ENCODE assay signal across 14 cellular contexts in genomic region chr2:189610700-189611099, GRCh38. TPM values are rescaled to one million over a fixed set of nuclear protein-coding genes. Genes with fewer than 3 reads are reported as not detected.
DNase-seq lines count a peak whose midpoint lies in the region; ATAC-seq, FAIRE-seq and TF ChIP-seq lines count a peak whose summit lies in the region.
"Had no signal": no experiment of that assay in that cellular context is flagged by ENCODE, and none has a peak within 500 bp of the region (broad histone marks: within the 10 kb centered on the region; RNA-seq: fewer than 3 reads in every experiment).

No MANE protein-coding gene starts in this region.

- TF ChIP-seq POLR2A in IMR-90 (IDR thresholded peaks at IDR 0.05; ENCODE audit: low read depth, low read length) (no peak), adrenal gland (IDR thresholded peaks at IDR 0.05) (no peak), spleen (IDR thresholded peaks at IDR 0.05) (no peak)

- H3K4me2 ChIP-seq in IMR-90 (ENCODE audit: low read depth, low read length) (no peak overlapping the region), keratinocyte (ENCODE audit: control insufficient read depth, extremely low read depth, insufficient read depth, low read depth, low read length) (no peak overlapping the region)
- H3K4me2 ChIP-seq: BLaER1 treated with 17β-estradiol and CSF1 and Interleukin-3, amounts not matched to agents 10 nM and 100 nM had no signal

- no peak overlapping the region for H4K91ac ChIP-seq in IMR-90 (ENCODE audit: insufficient read depth, low read depth, low read length)

- H3K27ac ChIP-seq in IMR-90 (ENCODE audit: insufficient read depth, low read length) (no peak overlapping the region), adrenal gland (peak overlapping the region in 4 of 5 donors; percentile 10 to 64 (median 43)), keratinocyte (ENCODE audit: control insufficient read depth, insufficient read depth, low read length) (no peak overlapping the region), spleen (peak overlapping the region in 7 of 8 donors; percentile 23 to 80 (median 55))
- H3K27ac ChIP-seq: BLaER1 treated with 17β-estradiol and CSF1 and Interleukin-3, amounts not matched to agents 10 nM and 100 nM; GM23248 had no signal

- no peaks in the 10 kb centered on the region for H3K36me3 ChIP-seq in IMR-90 (ENCODE audit: control insufficient read depth, insufficient read depth, low read length)
- no peaks in the 10 kb centered on the region for H3K36me3 ChIP-seq in adrenal gland (replicated peaks in 1 of 2)
- H3K36me3 ChIP-seq in keratinocyte (ENCODE audit: control insufficient read depth in 2 of 2, extremely low read depth in 1 of 2, insufficient read depth in 2 of 2, low read length in 2 of 2), result no peaks in the 10 kb centered on the region
- no peaks in the 10 kb centered on the region for H3K36me3 ChIP-seq in spleen
- H3K36me3 ChIP-seq: BLaER1 treated with 17β-estradiol and CSF1 and Interleukin-3, amounts not matched to agents 10 nM and 100 nM had no signal

- no peak overlapping the region for H2AK9ac ChIP-seq in IMR-90 (replicated peaks; ENCODE audit: low read depth, low read length, poor library complexity)

- H3K9me3 ChIP-seq in IMR-90 (ENCODE audit: control insufficient read depth, insufficient read depth, low read length) (no peaks in the 10 kb centered on the region), adrenal gland (replicated peaks in 1 of 3) (no peaks in the 10 kb centered on the region), keratinocyte (ENCODE audit: control insufficient read depth, low read depth, low read length) (no peaks in the 10 kb centered on the region), spleen (no peaks in the 10 kb centered on the region)
- H3K9me3 ChIP-seq: BLaER1 treated with 17β-estradiol and CSF1 and Interleukin-3, amounts not matched to agents 10 nM and 100 nM had no signal

- dilution Hi-C loops in IMR-90 (cut with HindIII; ENCODE audit: low sequenced_read_pairs, unreplicated experiment), result no loop called here
- dilution Hi-C loops in keratinocyte (cut with MboI; ENCODE audit: extremely low pct_ligation_motif_present, low sequenced_read_pairs), result no loop called here

- no peak overlapping the region for H3K23ac ChIP-seq in IMR-90 (ENCODE audit: low read depth, low read length)

- H2BK5ac ChIP-seq in IMR-90 (ENCODE audit: low read depth, low read length, poor library complexity, severe bottlenecking), result no peak overlapping the region

- intact Hi-C loops in IMR-90 (cut with micrococcal nuclease) (no loop called here), adrenal gland (cut with DNase I) (no loop called here), spleen (cut with DNase I; ENCODE audit: low total_unique reads) (no loop called here)

- peak overlapping the region; percentile 11; the same call in 1 of the 2 replicates for H2BK20ac ChIP-seq in IMR-90 (ENCODE audit: low read depth, low read length)

- peak overlapping the region; percentile 10; the same call in 1 of the 3 replicates for H2BK15ac ChIP-seq in IMR-90 (ENCODE audit: low read depth, low read length)

- H3K79me1 ChIP-seq in IMR-90 (ENCODE audit: low read depth in 1 of 2, low read length in 2 of 2), result no peaks in the 10 kb centered on the region

- H3K56ac ChIP-seq in IMR-90 (ENCODE audit: extremely low read depth, insufficient read depth, low read length), result no peak overlapping the region

- peak overlapping the region; percentile 8; the same call in 1 of the 2 replicates for H2BK120ac ChIP-seq in IMR-90 (ENCODE audit: low read depth, low read length)

- H3K9ac ChIP-seq in IMR-90 (ENCODE audit: low read depth, low read length) (no peak overlapping the region), keratinocyte (ENCODE audit: control insufficient read depth, extremely low read depth, insufficient read depth, low read length) (no peak overlapping the region)
- H3K9ac ChIP-seq: BLaER1 treated with 17β-estradiol and CSF1 and Interleukin-3, amounts not matched to agents 10 nM and 100 nM; GM23248 had no signal

- no CpG with 5 or more reads among the region's 2 CpGs for WGBS in IMR-90 (ENCODE audit: extremely low coverage in 2 of 2, insufficient read length in 1 of 2), 2 experiments
- 81 to 88% (median 83%) methylated on average over 2 of the region's 2 CpGs for WGBS in adrenal gland, 4 donors
- WGBS in spleen, 5 donors, result 74 to 84% (median 79%) methylated on average over 2 of the region's 2 CpGs

- ATAC-seq in IMR-90 (ENCODE audit: low read depth), result no peak

- no peak overlapping the region for H4K8ac ChIP-seq in IMR-90 (ENCODE audit: low read depth in 2 of 2, low read length in 2 of 2)

- 0 out of 2 replicates have a peak overlapping the region, but pooled peaks have one; percentile 30 for H4K5ac ChIP-seq in IMR-90 (ENCODE audit: low read depth, low read length)

- no peak for DNase-seq in IMR-90
- no peak for DNase-seq in adrenal gland
- no peak for DNase-seq in keratinocyte (ENCODE audit: low read depth, low spot score)
- DNase-seq in spleen, result no peak
- DNase-seq in NCI-H2196 treated with DMSO at 0.1 percent for 48 hours (lab: John Stamatoyannopoulos, UW; ENCODE audit: unreplicated experiment), result no peak
- DNase-seq in urothelium cell line (ENCODE audit: low spot score), result no peak
- DNase-seq in iPS-NIHi7 (ENCODE audit: extremely low spot score), result no peak
- no peak for DNase-seq in NCI-H128 (lab: John Stamatoyannopoulos, UW; ENCODE audit: unreplicated experiment)
- DNase-seq: ACHN; CD4-positive, CD25-positive, alpha-beta regulatory T cell; DMS 273 treated with DMSO at 0.1 percent for 48 hours; GM23248; H9 had no signal

- no TSS peak for BruUV-seq in IMR-90 (replicated peaks; lab: Mats Ljungman, UMichigan)

- H3K4me1 ChIP-seq in IMR-90 (ENCODE audit: control insufficient read depth, insufficient read depth, low read length) (peaks cover 15% of the 10 kb centered on the region), adrenal gland (replicated peaks in 1 of 2) (peaks cover 29 to 49% of the 10 kb centered on the region in 2 donors), keratinocyte (ENCODE audit: control insufficient read depth, extremely low read depth, insufficient read depth, low read length) (peaks cover 14% of the 10 kb centered on the region), spleen (peaks cover 4 to 35% (median 14%) of the 10 kb centered on the region in 6 donors)

- POLR2A ChIA-PET in IMR-90 (lab: Charles Lee; ENCODE audit: unreplicated experiment), result no interaction called here

- H3K14ac ChIP-seq in IMR-90 (replicated peaks; ENCODE audit: low read depth, low read length), result peak overlapping the region; percentile 60

- TF ChIP-seq CTCF in IMR-90 (conservative IDR thresholded peaks at IDR 0.05; ENCODE audit: low read depth, low read length), result no peak
- TF ChIP-seq CTCF in adrenal gland (IDR thresholded peaks at IDR 0.05), result no peak
- TF ChIP-seq CTCF in keratinocyte (optimal IDR thresholded peaks at IDR 0.05 in 1 of 3, IDR thresholded peaks at IDR 0.05 in 1 of 3, conservative IDR thresholded peaks at IDR 0.05 in 1 of 3; ENCODE audit: extremely low read depth in 1 of 3, insufficient read depth in 2 of 3, low read length in 3 of 3), result no peak
- no peak for TF ChIP-seq CTCF in spleen (IDR thresholded peaks at IDR 0.05 in 8 of 11, conservative IDR thresholded peaks at IDR 0.05 in 3 of 11)

- peak overlapping the region; percentile 0; the same call in 1 of the 2 replicates for H3K4ac ChIP-seq in IMR-90 (ENCODE audit: low read depth, low read length)

- H2AFZ ChIP-seq in IMR-90 (replicated peaks; ENCODE audit: low read length, poor library complexity) (no peak overlapping the region), keratinocyte (ENCODE audit: control insufficient read depth, low read length) (no peak overlapping the region)

- H4K20me1 ChIP-seq in IMR-90 (ENCODE audit: insufficient read depth, low read length), result no peaks in the 10 kb centered on the region
- no peaks in the 10 kb centered on the region for H4K20me1 ChIP-seq in keratinocyte (ENCODE audit: control insufficient read depth, extremely low read depth, insufficient read depth, low read length)
- H4K20me1 ChIP-seq: BLaER1 treated with 17β-estradiol and CSF1 and Interleukin-3, amounts not matched to agents 10 nM and 100 nM had no signal

- CTCF ChIA-PET in IMR-90 (lab: Yijun Ruan, JAX), result no interaction called here

- FAIRE-seq in keratinocyte (lab: Jason Lieb, UNC), result peak; percentile 64
- no peak for FAIRE-seq in urothelium cell line (lab: Jason Lieb, UNC)

- H3K27me3 ChIP-seq in IMR-90 (ENCODE audit: control insufficient read depth, insufficient read depth, low read length) (no peaks in the 10 kb centered on the region), adrenal gland (no peaks in the 10 kb centered on the region), keratinocyte (ENCODE audit: control insufficient read depth, extremely low read depth, insufficient read depth, low read length) (no peaks in the 10 kb centered on the region), spleen (replicated peaks in 1 of 7) (no peaks in the 10 kb centered on the region)
- H3K27me3 ChIP-seq: BLaER1 treated with 17β-estradiol and CSF1 and Interleukin-3, amounts not matched to agents 10 nM and 100 nM had no signal

- no peaks in the 10 kb centered on the region for H3K79me2 ChIP-seq in keratinocyte (ENCODE audit: control insufficient read depth, insufficient read depth, low read length)

- no peak for TF ChIP-seq RAD21 in IMR-90 (IDR thresholded peaks at IDR 0.05; ENCODE audit: low read length)

- H3K18ac ChIP-seq in IMR-90 (ENCODE audit: low read depth, low read length), result no peak overlapping the region

- peaks cover 3% of the 10 kb centered on the region; the same call in 1 of the 2 replicates for H3K9me1 ChIP-seq in IMR-90 (ENCODE audit: insufficient read depth, low read length)
- H3K9me1 ChIP-seq in keratinocyte (ENCODE audit: control insufficient read depth, extremely low read depth, insufficient read depth, low read length), result no peaks in the 10 kb centered on the region

- H2AK5ac ChIP-seq in IMR-90 (ENCODE audit: low read depth, low read length), result 0 out of 2 replicates have a peak overlapping the region, but pooled peaks have one; percentile 43

- H3K4me3 ChIP-seq in IMR-90 (ENCODE audit: insufficient read depth, low read depth, low read length) (no peak overlapping the region), adrenal gland (no peak overlapping the region), keratinocyte (ENCODE audit: control insufficient read depth in 2 of 3, extremely low read depth in 1 of 3, insufficient read depth in 2 of 3, low read depth in 1 of 3, low read length in 3 of 3) (no peak overlapping the region), spleen (no peak overlapping the region)
- H3K4me3 ChIP-seq: BLaER1 treated with 17β-estradiol and CSF1 and Interleukin-3, amounts not matched to agents 10 nM and 100 nM; GM23248 had no signal

- in situ Hi-C loops in IMR-90 (cut with MboI; ENCODE audit: low sequenced_read_pairs), result no loop called here

RNA-seq across cellular contexts. Expression of gene SLC40A1, which starts 30.1 kb away (rescaled TPM):
- total RNA-seq in IMR-90 (2012; rRNA removed) (3.9 and 5.0 TPM in 2 replicates), adrenal gland (1,000 to 10,000 TPM in 5 of 8 donors, 100 to 1,000 TPM in 2, 10 to 100 TPM in 1; 84.1 to 3,561 (median 1,319) TPM), spleen (100 to 1,000 TPM; 315 to 843 (median 492) TPM)
- polyA plus RNA-seq in IMR-90 (2012; rRNA removed) (1.3 and 1.5 TPM in 2 replicates), adrenal gland (100 to 1,000 TPM; 115 to 215 (median 154) TPM), keratinocyte (0.02 to 0.18 TPM (median 0.09 TPM) in 3 replicates), spleen (100 to 1,000 TPM in 2 of 3 donors, 10 to 100 TPM in 1; 55.7 to 116 (median 102) TPM)
- 1.0 and 1.5 TPM in 2 replicates for polyA plus RNA-seq in IMR-90 (2012; cell fraction: cytosol; rRNA removed)
- 0.25 and 1.4 TPM in 2 replicates for polyA plus RNA-seq in IMR-90 (2012; cell fraction: nucleus; rRNA removed; ENCODE audit: low replicate concordance)
- polyA plus RNA-seq in keratinocyte (2011; ENCODE audit: low read depth), result 0.85 TPM
- polyA plus RNA-seq in keratinocyte (2011; cell fraction: cytosol; rRNA removed), result 0.09 and 0.22 TPM in 2 replicates
- polyA plus RNA-seq in keratinocyte (2011; cell fraction: nucleus; rRNA removed), result 0.13 and 0.19 TPM in 2 replicates
- 0.11 and 1.0 TPM in 2 replicates for polyA plus RNA-seq in keratinocyte (2012; ENCODE audit: low replicate concordance)
- 0.13 to 0.36 TPM in 2 of 3 replicates, not detected in the other for polyA minus RNA-seq in keratinocyte
- not detected for polyA minus RNA-seq in keratinocyte (2011; cell fraction: cytosol; rRNA and poly(A)+ RNA removed)
- not detected in 2 replicates for polyA minus RNA-seq in keratinocyte (2011; cell fraction: nucleus; rRNA and poly(A)+ RNA removed)
- total RNA-seq: GM23248, H9 had no signal

RNA-seq across cellular contexts. Expression of gene ASNSD1, which starts 50.6 kb away (rescaled TPM):
- total RNA-seq in IMR-90 (2012; rRNA removed) (35.7 and 67.5 TPM in 2 replicates), adrenal gland (10 to 100 TPM; 27.5 to 54.2 (median 42.6) TPM), spleen (10 to 100 TPM; 28.1 to 50.8 (median 33.9) TPM)
- polyA plus RNA-seq in IMR-90 (2012; rRNA removed) (20.0 and 29.1 TPM in 2 replicates), adrenal gland (100 to 1,000 TPM in 1 of 3 donors, 10 to 100 TPM in 2; 29.3 to 101 (median 38.2) TPM), keratinocyte (23.9 to 40.0 TPM (median 30.7 TPM) in 3 replicates), spleen (10 to 100 TPM; 30.1 to 33.4 (median 30.4) TPM)
- polyA plus RNA-seq in IMR-90 (2012; cell fraction: cytosol; rRNA removed), result 8.7 and 10.1 TPM in 2 replicates
- polyA plus RNA-seq in IMR-90 (2012; cell fraction: nucleus; rRNA removed; ENCODE audit: low replicate concordance), result 3.1 and 9.5 TPM in 2 replicates
- 54.0 TPM for polyA plus RNA-seq in keratinocyte (2011; ENCODE audit: low read depth)
- polyA plus RNA-seq in keratinocyte (2011; cell fraction: cytosol; rRNA removed), result 23.3 and 41.0 TPM in 2 replicates
- 11.4 and 16.9 TPM in 2 replicates for polyA plus RNA-seq in keratinocyte (2011; cell fraction: nucleus; rRNA removed)
- polyA plus RNA-seq in keratinocyte (2012; ENCODE audit: low replicate concordance), result 20.1 and 31.0 TPM in 2 replicates
- polyA minus RNA-seq in keratinocyte, result 1.9 to 20.8 TPM (median 10.6 TPM) in 3 replicates
- polyA minus RNA-seq in keratinocyte (2011; cell fraction: cytosol; rRNA and poly(A)+ RNA removed), result 50.3 TPM
- 8.0 and 10.2 TPM in 2 replicates for polyA minus RNA-seq in keratinocyte (2011; cell fraction: nucleus; rRNA and poly(A)+ RNA removed)

Comparison
In these comparisons a context has a peak if more than half of its experiments do, and no peak if none do; other contexts are left out.
1. H3K27ac ChIP-seq: peak in adrenal gland (4 of 5) and spleen (7 of 8); none in IMR-90 (single experiment) and keratinocyte (single experiment).
2. RNA of gene SLC40A1, which starts 30.1 kb away (polyA plus RNA-seq): 115 to 215 TPM in adrenal gland and 55.7 to 116 TPM in spleen; 0.25 to 1.5 TPM in IMR-90 and 0.02 to 1.0 TPM in keratinocyte; every median in the first group is over 10 times any median in the second.